1 cellular context compared by ENCODE assay signal in genomic region chr1:167627865-167628641, GRCh38.
TF ChIP-seq lines count a peak whose summit lies in the region.

No MANE protein-coding gene starts in this region.

TF ChIP-seq in K562, 482 proteins besides CTCF, POLR2A, EP300 and RAD21 (continued from another document and continues in another):
- no peak for TF ChIP-seq GABPB2 (CRISPR knock-in tag; conservative IDR thresholded peaks at IDR 0.05)
- peak; percentile 98 for TF ChIP-seq CBFB (CRISPR knock-in tag; IDR thresholded peaks at IDR 0.05)
- TF ChIP-seq SIN3B (IDR thresholded peaks at IDR 0.05; ENCODE audit: low read depth): no peak
- peak; percentile 94 for TF ChIP-seq SMARCA4 (IDR thresholded peaks at IDR 0.05)
- TF ChIP-seq SRSF3 (IDR thresholded peaks at IDR 0.05; ENCODE audit: insufficient read depth, low read length): no peak
- TF ChIP-seq KDM5B (IDR thresholded peaks at IDR 0.05; ENCODE audit: insufficient replicate concordance, low read depth, low read length): peak; percentile 81
- TF ChIP-seq HMG20A (CRISPR knock-in tag; conservative IDR thresholded peaks at IDR 0.05): no peak
- peak in 1 of 2 experiments; percentile 90; a peak in 3 of 4 replicates for TF ChIP-seq ZNF318 (IDR thresholded peaks at IDR 0.05; ENCODE audit: borderline replicate concordance in 1 of 2, low read depth in 1 of 2)
- TF ChIP-seq XRCC3 (IDR thresholded peaks at IDR 0.05): no peak
- TF ChIP-seq ZNF217 (CRISPR knock-in tag; IDR thresholded peaks at IDR 0.05): 0 out of 2 replicates have a peak, but pooled peaks have one; percentile 27
- TF ChIP-seq ZNF445 (CRISPR knock-in tag; IDR thresholded peaks at IDR 0.05; ENCODE audit: low read depth): no peak
- no peak; the same call in 1 of the 2 replicates for TF ChIP-seq NFE2L1 (tag; IDR thresholded peaks at IDR 0.05; ENCODE audit: borderline replicate concordance, low read depth)
- no peak for TF ChIP-seq CHD7 (IDR thresholded peaks at IDR 0.05; ENCODE audit: low read depth, low read length)
- peak; percentile 59; the same call in 1 of the 2 replicates for TF ChIP-seq MAFF (IDR thresholded peaks at IDR 0.05; ENCODE audit: low read length)
- TF ChIP-seq ZBTB17 (CRISPR knock-in tag; IDR thresholded peaks at IDR 0.05): peak; percentile 57; the same call in 1 of the 2 replicates
- peak; percentile 93 for TF ChIP-seq ZNF589 (CRISPR knock-in tag; IDR thresholded peaks at IDR 0.05; ENCODE audit: low read depth)
- TF ChIP-seq GTF2B (IDR thresholded peaks at IDR 0.05; ENCODE audit: extremely low read depth, insufficient read length): no peak
- no peak; the same call in 1 of the 2 replicates for TF ChIP-seq E2F5 (CRISPR knock-in tag; IDR thresholded peaks at IDR 0.05)
- TF ChIP-seq MCM7 (IDR thresholded peaks at IDR 0.05): no peak
- TF ChIP-seq, protein P1, sequence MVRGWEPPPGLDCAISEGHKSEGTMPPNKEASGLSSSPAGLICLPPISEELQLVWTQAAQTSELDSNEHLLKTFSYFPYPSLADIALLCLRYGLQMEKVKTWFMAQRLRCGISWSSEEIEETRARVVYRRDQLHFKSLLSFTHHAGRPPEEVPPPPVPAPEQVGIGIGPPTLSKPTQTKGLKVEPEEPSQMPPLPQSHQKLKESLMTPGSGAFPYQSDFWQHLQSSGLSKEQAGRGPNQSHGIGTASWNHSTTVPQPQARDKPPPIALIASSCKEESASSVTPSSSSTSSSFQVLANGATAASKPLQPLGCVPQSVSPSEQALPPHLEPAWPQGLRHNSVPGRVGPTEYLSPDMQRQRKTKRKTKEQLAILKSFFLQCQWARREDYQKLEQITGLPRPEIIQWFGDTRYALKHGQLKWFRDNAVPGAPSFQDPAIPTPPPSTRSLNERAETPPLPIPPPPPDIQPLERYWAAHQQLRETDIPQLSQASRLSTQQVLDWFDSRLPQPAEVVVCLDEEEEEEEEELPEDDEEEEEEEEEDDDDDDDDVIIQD (CRISPR knock-in tag; IDR thresholded peaks at IDR 0.05): no peak
- TF ChIP-seq FOSL1 (tag; conservative IDR thresholded peaks at IDR 0.05): peak; percentile 73
- 0 out of 2 replicates have a peak, but pooled peaks have one; percentile 73 for TF ChIP-seq JUN (IDR thresholded peaks at IDR 0.05; ENCODE audit: borderline replicate concordance, low read depth, low read length)
- TF ChIP-seq JUN (CRISPR knock-in tag; IDR thresholded peaks at IDR 0.05; ENCODE audit: borderline replicate concordance): no peak
- no peak for TF ChIP-seq CHD1 (IDR thresholded peaks at IDR 0.05; ENCODE audit: low read length)
- no peak for TF ChIP-seq SNAPC5 (CRISPR knock-in tag; IDR thresholded peaks at IDR 0.05)
- no peak for TF ChIP-seq RHOXF2B (CRISPR knock-in tag; conservative IDR thresholded peaks at IDR 0.05)
- no peak for TF ChIP-seq STAT5B (CRISPR knock-in tag; IDR thresholded peaks at IDR 0.05)
- no peak for TF ChIP-seq ZNF518B (CRISPR knock-in tag; IDR thresholded peaks at IDR 0.05)
- no peak for TF ChIP-seq ADNP (tag; IDR thresholded peaks at IDR 0.05)
